In genomic region chr9:106976772-106977171, GRCh38 we compare ENCODE assay signal across 17 cellular contexts.
"Had no signal": no experiment of that assay in that cellular context is flagged by ENCODE, and none has a peak within 500 bp of the region (broad histone marks: within the 10 kb centered on the region; RNA-seq: fewer than 3 reads in every experiment).

No MANE protein-coding gene starts in this region.

- ATAC-seq: gastrocnemius medialis; heart left ventricle; left lung; stimulated activated naive B cell treated with anti-CD40 and anti-IgM and Interleukin-4, amounts not matched to agents 10 μg/mL and 1 μg/mL and 100 μg/mL, for 72 hours had no signal

- H3K4me3 ChIP-seq: ascending aorta, coronary artery, gastrocnemius medialis, heart left ventricle, left lung, spleen, thoracic aorta, upper lobe of left lung had no signal

- H3K9me3 ChIP-seq: ascending aorta, gastrocnemius medialis, heart left ventricle, left lung, spleen, thoracic aorta, upper lobe of left lung had no signal

- DNase-seq: activated CD4-positive, alpha-beta T cell treated with anti-CD3 and anti-CD28 coated beads, Interleukin-2, amount 50 U/mL, for 1 hour; activated CD4-positive, CD25-positive, alpha-beta regulatory T cell treated with anti-CD3 and anti-CD28 coated beads, Interleukin-2, amount 50 U/mL, for 72 hours; activated CD8-positive, alpha-beta memory T cell treated with anti-CD3 and anti-CD28 coated beads for 24 hours; activated CD8-positive, alpha-beta memory T cell treated with anti-CD3 and anti-CD28 coated beads, Interleukin-2, amount 50 U/mL, for 48 hours; activated gamma-delta T cell; gastrocnemius medialis; heart left ventricle; left lung; mammary epithelial cell; midbrain; spleen; stimulated activated CD4-positive, alpha-beta T cell treated with anti-CD3 and anti-CD28 coated beads, Interleukin-4, amount 100 ng/mL, for 4 hours; stimulated activated naive B cell treated with anti-CD40 and anti-IgM and Interleukin-4, amounts not matched to agents 10 μg/mL and 1 μg/mL and 100 μg/mL, for 72 hours; upper lobe of left lung had no signal

- H3K27me3 ChIP-seq: ascending aorta, gastrocnemius medialis, heart left ventricle, left lung, spleen, upper lobe of left lung had no signal

- H3K4me1 ChIP-seq: ascending aorta, left lung, spleen, upper lobe of left lung had no signal
